Comparison of ENCODE assay signal across 8 cellular contexts in genomic region chr3:21894459-21895083, GRCh38.
DNase-seq lines count a peak whose midpoint lies in the region; ATAC-seq and TF ChIP-seq lines count a peak whose summit lies in the region.

No MANE protein-coding gene starts in this region.

- no peaks in the 10 kb centered on the region for H3K9me3 ChIP-seq in left lung

- TF ChIP-seq CTCF in AG09309 (IDR thresholded peaks at IDR 0.05; ENCODE audit: control insufficient read depth, insufficient read depth, low read depth, low read length, missing control alignments) = peak; percentile 48
- TF ChIP-seq CTCF in brain microvascular endothelial cell (IDR thresholded peaks at IDR 0.05; ENCODE audit: low read depth, low read length, missing control alignments) = peak; percentile 51
- TF ChIP-seq CTCF in left lung (IDR thresholded peaks at IDR 0.05) = peak; percentile 35 to 45

- no peak overlapping the region for H3K27ac ChIP-seq in brain microvascular endothelial cell
- H3K27ac ChIP-seq in left lung = no peak overlapping the region

- H3K4me3 ChIP-seq in AG09309 (ENCODE audit: control insufficient read depth, low read depth, low read length) = no peak overlapping the region
- no peak overlapping the region for H3K4me3 ChIP-seq in Jurkat, Clone E6-1 (ENCODE audit: low read length)
- no peak overlapping the region for H3K4me3 ChIP-seq in brain microvascular endothelial cell (ENCODE audit: low read depth, low read length)
- no peak overlapping the region for H3K4me3 ChIP-seq in left lung

- in situ Hi-C loops in brain microvascular endothelial cell (cut with HindIII; ENCODE audit: low pct_ligation_motif_present, low sequenced_read_pairs) = no loop called here

- no peaks in the 10 kb centered on the region for H3K36me3 ChIP-seq in brain microvascular endothelial cell (replicated peaks)
- no peaks in the 10 kb centered on the region for H3K36me3 ChIP-seq in left lung

- ATAC-seq in left lung = no peak
- no peak for ATAC-seq in HG03175 (IDR thresholded peaks at IDR 0.05; ENCODE audit: unreplicated experiment)
- no peak for ATAC-seq in HG02610 (IDR thresholded peaks at IDR 0.05; ENCODE audit: unreplicated experiment)

- H3K27me3 ChIP-seq in brain microvascular endothelial cell (replicated peaks) (no peaks in the 10 kb centered on the region), left lung (no peaks in the 10 kb centered on the region)

- DNase-seq in AG09309 (ENCODE audit: low read depth) (no peak), brain microvascular endothelial cell (peak; percentile 32), left lung (no peak), GF-D8 (lab: John Stamatoyannopoulos, UW) (no peak), mesenteric fat pad (ENCODE audit: low spot score) (no peak)
- DNase-seq in Jurkat, Clone E6-1 (ENCODE audit: low read depth, low spot score) = peak; percentile 7

- intact Hi-C loops in left lung (cut with DNase I) = loop anchor here in 1 of 2 donors (10.0 kb wide), 1 partner anchor 140 kb away; the partner anchor contains the start of gene ZNF385D

- H3K4me1 ChIP-seq in left lung = no peaks in the 10 kb centered on the region

Comparison
In these comparisons a context has a peak if more than half of its experiments do, and no peak if none do; other contexts are left out.
1. DNase-seq: peak in Jurkat, Clone E6-1 (single experiment) and brain microvascular endothelial cell (single experiment); none in AG09309 (single experiment), left lung (0 of 2), GF-D8 (single experiment) and mesenteric fat pad (single experiment).
2. Peak in every context shown above with its lines, with median percentiles within 50 percentile points of each other: CTCF ChIP-seq.